8 cellular contexts compared by ENCODE assay signal in the genomic region with DNA sequence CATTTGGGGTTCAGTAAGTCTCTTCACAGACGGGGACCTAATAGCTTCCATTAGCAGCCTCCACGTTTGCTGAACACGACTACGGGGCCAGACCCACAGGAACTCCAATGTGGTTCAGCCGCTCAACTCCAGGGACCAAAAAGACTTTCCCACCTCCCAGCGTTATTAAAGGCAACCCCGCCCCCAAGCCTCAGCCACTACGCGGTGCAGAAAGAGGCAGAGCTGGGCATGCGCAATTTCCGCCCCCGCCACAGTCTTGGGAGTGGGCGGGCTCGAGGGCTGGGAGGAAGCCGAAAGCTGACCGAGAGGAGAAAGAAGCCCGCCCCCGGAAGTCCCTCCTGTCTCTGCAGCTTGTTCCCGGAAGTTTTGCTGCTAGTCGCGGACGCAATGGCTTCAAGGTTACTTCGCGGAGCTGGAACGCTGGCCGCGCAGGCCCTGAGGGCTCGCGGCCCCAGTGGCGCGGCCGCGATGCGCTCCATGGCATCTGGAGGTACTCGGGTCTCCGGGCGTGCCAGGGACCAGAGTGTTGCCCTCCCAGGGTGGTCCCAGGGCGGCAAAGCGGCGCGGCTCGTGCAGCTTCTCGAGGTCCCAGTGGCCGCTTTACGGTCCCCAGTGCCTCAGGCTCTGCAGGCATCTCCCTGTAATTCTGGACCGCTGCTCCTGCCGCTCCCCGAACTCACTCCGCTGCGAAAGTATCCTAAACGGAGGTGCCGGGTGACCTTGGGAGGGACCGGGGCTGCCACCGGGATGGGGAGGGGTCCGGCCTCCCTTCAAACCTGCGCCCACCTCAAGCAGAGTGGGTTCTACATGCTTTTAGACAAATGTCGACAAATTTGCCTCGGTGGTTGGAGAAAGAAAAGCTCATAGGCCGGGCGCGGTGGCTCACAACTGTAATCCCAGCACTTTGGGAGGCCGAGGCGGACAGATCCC.
DNase-seq lines count a peak whose midpoint lies in the region; ATAC-seq and TF ChIP-seq lines count a peak whose summit lies in the region.

A gene with protein sequence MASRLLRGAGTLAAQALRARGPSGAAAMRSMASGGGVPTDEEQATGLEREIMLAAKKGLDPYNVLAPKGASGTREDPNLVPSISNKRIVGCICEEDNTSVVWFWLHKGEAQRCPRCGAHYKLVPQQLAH (plus strand): TSS at position 363 of the 930 bp plus-strand sequence. CDS start 25 bp downstream, at position 388.

- DNase-seq in AG09319 (ENCODE audit: extremely low read depth, low read depth), result peak; percentile 86
- peak; percentile 92 for DNase-seq in NCI-H446 treated with DMSO at 0.1 percent for 48 hours (lab: John Stamatoyannopoulos, UW)
- peak; percentile 99 for DNase-seq in cerebellar cortex (ENCODE audit: low spot score)
- peak; percentile 99 for DNase-seq in islet precursor cell
- peak; percentile 97 to 99 (median 98) for DNase-seq in stimulated activated CD4-positive, alpha-beta T cell treated with anti-CD3 and anti-CD28 coated beads, Interleukin-12 subunit alpha, Interleukin-12 subunit beta, amount 100 ng/mL, for 48 hours (ENCODE audit: low read depth in 2 of 3, low spot score in 1 of 3)

- no peak for TF ChIP-seq CTCF in AG09319 (IDR thresholded peaks at IDR 0.05; ENCODE audit: low read depth, low read length)

- ATAC-seq in GM19035 (IDR thresholded peaks at IDR 0.05; ENCODE audit: unreplicated experiment), result peak; percentile 95
- ATAC-seq in HG03354 (IDR thresholded peaks at IDR 0.05; ENCODE audit: poor library complexity, severe bottlenecking, unreplicated experiment), result peak; percentile 97
- ATAC-seq in activated CD4-positive, CD25-positive, alpha-beta regulatory T cell treated with anti-CD3 and anti-CD28 coated beads, Interleukin-2, amount 50 U/mL, for 24 hours, result peak; percentile 92 to 95

Comparison
In these comparisons a context has a peak if more than half of its experiments do, and no peak if none do; other contexts are left out.
1. Peak in every context shown above with its lines: DNase-seq and ATAC-seq.